12 cellular contexts compared by ENCODE assay signal in the genomic region with DNA sequence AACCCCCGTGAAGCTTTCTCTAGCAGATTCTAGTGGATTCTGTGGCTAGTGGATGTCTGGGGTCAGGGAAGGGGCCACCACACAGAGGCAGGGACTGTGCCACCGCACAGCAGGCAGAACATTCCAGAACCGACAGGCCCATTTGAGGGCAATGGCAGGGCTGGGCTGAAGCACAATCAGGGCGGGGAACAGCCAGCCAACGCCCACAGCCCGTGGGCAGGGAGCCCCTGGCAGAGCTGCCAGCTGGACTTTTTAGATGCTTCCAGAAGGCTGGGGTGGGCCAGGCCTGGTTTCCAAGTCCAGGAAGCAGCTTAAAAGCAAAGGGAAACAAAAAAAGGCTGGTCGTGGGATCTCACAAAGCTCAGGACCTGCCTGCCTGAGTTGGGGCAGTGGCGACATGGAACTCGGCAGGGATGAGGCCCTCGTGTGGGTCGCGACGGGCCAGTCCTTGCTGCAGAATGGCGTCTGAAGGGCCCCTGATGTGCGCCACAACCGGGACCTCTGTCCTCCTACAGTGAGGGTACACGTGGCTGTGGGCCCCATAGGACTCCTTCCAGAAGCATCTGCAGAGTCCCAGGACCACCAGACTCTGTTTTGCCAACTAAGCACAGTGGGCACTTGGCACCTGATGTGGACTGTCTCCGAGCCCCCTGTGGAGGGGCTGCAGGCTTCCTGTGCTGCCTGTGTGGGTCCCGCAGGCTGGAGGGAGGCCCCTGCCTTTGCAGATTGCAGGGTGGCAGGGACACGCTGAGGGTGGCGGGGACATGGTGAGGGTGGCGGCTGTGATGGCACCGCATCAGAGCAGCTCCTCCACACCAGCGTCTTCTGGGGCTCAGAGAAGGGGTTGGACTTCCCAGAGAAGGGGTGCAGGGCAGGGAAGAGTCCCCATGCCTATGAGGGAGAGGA. TPM values are rescaled to one million over a fixed set of nuclear protein-coding genes. Genes with fewer than 3 reads are reported as not detected.
DNase-seq lines count a peak whose midpoint lies in the region; ATAC-seq and TF ChIP-seq lines count a peak whose summit lies in the region.
"Had no signal": no experiment of that assay in that cellular context is flagged by ENCODE, and none has a peak within 500 bp of the region (broad histone marks: within the 10 kb centered on the region; RNA-seq: fewer than 3 reads in every experiment).

No MANE protein-coding gene starts in this region.

- H3K4me3 ChIP-seq in BLaER1 (no peak overlapping the region), right lobe of liver (no peak overlapping the region), sigmoid colon (peak overlapping the region in 1 of 4 donors; percentile 1)
- H3K4me3 ChIP-seq: hepatocyte had no signal

- peak in 1 of 3 donors; percentile 66 for DNase-seq in right lobe of liver
- no peak for DNase-seq in sigmoid colon
- DNase-seq in NCI-H1048 (lab: John Stamatoyannopoulos, UW) = no peak
- DNase-seq in NCI-H1436 (lab: John Stamatoyannopoulos, UW) = no peak
- no peak for DNase-seq in GF-D8 (lab: John Stamatoyannopoulos, UW)
- DNase-seq: NCI-H446 treated with DMSO at 0.1 percent for 48 hours, SHP77 treated with DMSO at 0.1 percent for 48 hours had no signal

- H3K4me2 ChIP-seq in BLaER1 = no peak overlapping the region
- H3K4me2 ChIP-seq: hepatocyte had no signal

- no peak for TF ChIP-seq EP300 in sigmoid colon (IDR thresholded peaks at IDR 0.05)

- H3K27me3 ChIP-seq in BLaER1 (no peaks in the 10 kb centered on the region), right lobe of liver (no peaks in the 10 kb centered on the region), sigmoid colon (no peaks in the 10 kb centered on the region)
- H3K27me3 ChIP-seq: hepatocyte had no signal

- ATAC-seq in right lobe of liver (peak; percentile 28 to 67 (median 54)), HG02642 (IDR thresholded peaks at IDR 0.05; ENCODE audit: poor library complexity, unreplicated experiment) (no peak)

- TF ChIP-seq POLR2A in right lobe of liver (IDR thresholded peaks at IDR 0.05) (no peak), sigmoid colon (IDR thresholded peaks at IDR 0.05) (no peak)

- peaks cover 19% of the 10 kb centered on the region for H3K4me1 ChIP-seq in BLaER1
- H3K4me1 ChIP-seq in right lobe of liver = peaks cover 0 to 21% (median 4%) of the 10 kb centered on the region in 4 donors
- H3K4me1 ChIP-seq in sigmoid colon = peaks cover 0 to 65% (median 47%) of the 10 kb centered on the region in 4 donors

- H3K36me3 ChIP-seq in BLaER1 = peaks cover 47% of the 10 kb centered on the region
- H3K36me3 ChIP-seq in right lobe of liver = no peaks in the 10 kb centered on the region
- peaks cover 0 to 24% (median 1%) of the 10 kb centered on the region in 4 donors for H3K36me3 ChIP-seq in sigmoid colon

- no peak overlapping the region for H3K9ac ChIP-seq in BLaER1

- H3K27ac ChIP-seq in BLaER1 (peak overlapping the region; percentile 6; the same call in 1 of the 2 replicates), cingulate gyrus (ENCODE audit: low read depth, low read length) (peak overlapping the region; percentile 98), right lobe of liver (peak overlapping the region in 2 of 3 donors; percentile 10 to 49), sigmoid colon (peak overlapping the region; percentile 76 to 85 (median 82))
- H3K27ac ChIP-seq: hepatocyte, VCaP had no signal

- peaks cover 82% of the 10 kb centered on the region for H4K20me1 ChIP-seq in BLaER1

- H3K9me3 ChIP-seq in BLaER1 = no peaks in the 10 kb centered on the region
- no peaks in the 10 kb centered on the region for H3K9me3 ChIP-seq in right lobe of liver
- H3K9me3 ChIP-seq in sigmoid colon = no peaks in the 10 kb centered on the region

- TF ChIP-seq CTCF in right lobe of liver (IDR thresholded peaks at IDR 0.05) (no peak), sigmoid colon (IDR thresholded peaks at IDR 0.05) (no peak)

- WGBS in right lobe of liver (ENCODE audit: insufficient coverage, low coverage, low lambda C conversion rate, missing lambda C conversion rate) = 44% methylated on average over 9 of the region's 24 CpGs
- WGBS in sigmoid colon, 2 donors = 63 to 80% methylated on average over 24 of the region's 24 CpGs

- intact Hi-C loops in right lobe of liver (cut with DNase I) (no loop called here), sigmoid colon (cut with DNase I) (no loop called here)

RNA-seq across cellular contexts. Expression of a gene that starts 7.8 kb away (rescaled TPM):
- total RNA-seq in right lobe of liver (10 to 100 TPM; 20.9 to 35.2 (median 27.6) TPM), sigmoid colon (100 to 1,000 TPM in 1 of 4 donors, 10 to 100 TPM in 3; 84.2 to 106 (median 89.4) TPM)
- polyA plus RNA-seq in sigmoid colon = 10 to 100 TPM; 41.7 to 90.1 (median 61.7) TPM

RNA-seq across cellular contexts. Expression of a gene that starts 8.2 kb away (rescaled TPM):
- total RNA-seq in right lobe of liver (1 to 10 TPM in 5 of 6 experiments, under 1 TPM in 1; 0.88 to 6.3 (median 1.8) TPM), sigmoid colon (1 to 10 TPM; 1.8 to 7.5 (median 2.0) TPM)
- polyA plus RNA-seq in sigmoid colon = 10 to 100 TPM in 1 of 3 donors, 1 to 10 TPM in 2; 3.6 to 15.7 (median 5.1) TPM

Comparison
In these comparisons a context has a peak if more than half of its experiments do, and no peak if none do; other contexts are left out.
1. H3K27ac ChIP-seq: peak in every context shown above with its lines; median percentile 98 in cingulate gyrus; 82 in sigmoid colon; 30 in right lobe of liver; 6 in BLaER1.